ENCODE assay signal across 25 cellular contexts in genomic region chr19:39684283-39684682, GRCh38. TPM values are rescaled to one million over a fixed set of nuclear protein-coding genes. Genes with fewer than 3 reads are reported as not detected.
"Had no signal": no experiment of that assay in that cellular context is flagged by ENCODE, and none has a peak within 500 bp of the region (broad histone marks: within the 10 kb centered on the region; RNA-seq: fewer than 3 reads in every experiment).

No MANE protein-coding gene starts in this region.

- DNase-seq: activated CD4-positive, alpha-beta memory T cell treated with anti-CD3 and anti-CD28 coated beads for 36 hours; activated CD4-positive, alpha-beta T cell treated with anti-CD3 and anti-CD28 coated beads, Interleukin-2, amount 10 ng/mL, durations not matched to agents 7 days and 5 days; activated CD4-positive, CD25-positive, alpha-beta regulatory T cell; activated CD8-positive, alpha-beta memory T cell treated with anti-CD3 and anti-CD28 coated beads for 24 hours; activated effector memory CD4-positive, alpha-beta T cell treated with anti-CD3 and anti-CD28 coated beads, Interleukin-2, amount 50 U/mL, for 16 hours; activated naive CD4-positive, alpha-beta T cell treated with Interleukin-2 at 50 U/mL for 16 hours; activated naive CD8-positive, alpha-beta T cell treated with anti-CD3 and anti-CD28 coated beads, Interleukin-2, amount 50 U/mL, for 24 hours; activated T-cell treated with anti-CD3 and anti-CD28 coated beads, Interleukin-2, amount 50 U/mL, for 4 hours; amniotic stem cell; body of pancreas; NCI-H1048; NCI-H146; NCI-H187 treated with DMSO at 0.1 percent for 48 hours; NCI-H2081 treated with DMSO at 0.1 percent for 48 hours; NCI-H446; NCI-H524; SIG-M5; T-cell; T-helper 2 cell; T1000 had no signal

- H3K27ac ChIP-seq: ascending aorta, body of pancreas, VCaP had no signal

- H3K36me3 ChIP-seq: ascending aorta had no signal

- H3K27ac Mint-ChIP-seq: activated CD4-positive, alpha-beta memory T cell treated with anti-CD3 and anti-CD28 coated beads for 36 hours; activated CD4-positive, alpha-beta T cell treated with anti-CD3 and anti-CD28 coated beads, Interleukin-2, amount 10 ng/mL, durations not matched to agents 7 days and 5 days; activated naive CD4-positive, alpha-beta T cell treated with anti-CD3 and anti-CD28 coated beads, Interleukin-2, amount 50 U/mL, for 72 hours; activated naive CD8-positive, alpha-beta T cell treated with anti-CD3 and anti-CD28 coated beads, Interleukin-2, amount 50 U/mL, for 24 hours; T-cell had no signal

- H3K4me3 Mint-ChIP-seq: activated CD4-positive, alpha-beta memory T cell treated with anti-CD3 and anti-CD28 coated beads for 36 hours; activated CD4-positive, alpha-beta T cell treated with anti-CD3 and anti-CD28 coated beads, Interleukin-2, amount 10 ng/mL, durations not matched to agents 7 days and 5 days; activated naive CD8-positive, alpha-beta T cell treated with anti-CD3 and anti-CD28 coated beads, Interleukin-2, amount 50 U/mL, for 24 hours; activated T-cell treated with anti-CD3 and anti-CD28 coated beads, Interleukin-2, amount 50 U/mL, for 4 hours; T-cell had no signal

- H3K9me3 Mint-ChIP-seq: activated naive CD8-positive, alpha-beta T cell treated with anti-CD3 and anti-CD28 coated beads, Interleukin-2, amount 50 U/mL, for 24 hours; activated T-cell treated with anti-CD3 and anti-CD28 coated beads, Interleukin-2, amount 50 U/mL, for 4 hours had no signal

- H3K4me1 ChIP-seq: ascending aorta, body of pancreas had no signal

- H3K27me3 Mint-ChIP-seq: T-cell had no signal

- H3K9me3 ChIP-seq: ascending aorta, body of pancreas had no signal

- ATAC-seq: activated naive CD4-positive, alpha-beta T cell treated with anti-CD3 and anti-CD28 coated beads, Interleukin-2, amount 50 U/mL, for 72 hours; activated naive CD8-positive, alpha-beta T cell treated with anti-CD3 and anti-CD28 coated beads, Interleukin-2, amount 50 U/mL, for 24 hours; activated T-cell treated with anti-CD3 and anti-CD28 coated beads, Interleukin-2, amount 50 U/mL, for 4 hours; body of pancreas; T-cell had no signal

- H3K4me3 ChIP-seq: ascending aorta, body of pancreas had no signal

- H3K27me3 ChIP-seq: ascending aorta, body of pancreas had no signal

- FAIRE-seq: RCC 7860, TTC549 had no signal

RNA-seq across cellular contexts. Expression of gene LGALS14, which starts 20.0 kb away (rescaled TPM):
- total RNA-seq: activated CD4-positive, alpha-beta T cell treated with anti-CD3 and anti-CD28 coated beads, Interleukin-2, amount 10 ng/mL, durations not matched to agents 7 days and 5 days; activated T-cell treated with anti-CD3 and anti-CD28 coated beads, Interleukin-2, amount 50 U/mL, for 4 hours; ascending aorta; body of pancreas had no signal

RNA-seq across cellular contexts. Expression of gene LGALS16, which starts 28.6 kb away (rescaled TPM):
- total RNA-seq: activated CD4-positive, alpha-beta memory T cell treated with anti-CD3 and anti-CD28 coated beads for 36 hours; activated CD4-positive, alpha-beta T cell treated with anti-CD3 and anti-CD28 coated beads, Interleukin-2, amount 10 ng/mL, durations not matched to agents 7 days and 5 days; activated naive CD4-positive, alpha-beta T cell treated with anti-CD3 and anti-CD28 coated beads, Interleukin-2, amount 50 U/mL, for 72 hours; activated T-cell treated with anti-CD3 and anti-CD28 coated beads, Interleukin-2, amount 50 U/mL, for 4 hours; ascending aorta; body of pancreas; T-cell had no signal

RNA-seq across cellular contexts. Expression of gene CLC, which starts 53.5 kb away (rescaled TPM):
- total RNA-seq: activated CD4-positive, alpha-beta T cell treated with anti-CD3 and anti-CD28 coated beads, Interleukin-2, amount 10 ng/mL, durations not matched to agents 7 days and 5 days; ascending aorta; body of pancreas had no signal
